In genomic region chr2:170717991-170718589, GRCh38 we compare ENCODE assay signal across 1 cellular context.
A peak's percentile ranks its signal among the peaks of the same experiment; 100 is the strongest.
TF ChIP-seq lines count a peak whose summit lies in the region.

No MANE protein-coding gene starts in this region.

TF ChIP-seq in HepG2, 621 proteins besides CTCF, POLR2A, EP300 and RAD21 (continues in another document):
- TF ChIP-seq NFE2L1 (CRISPR knock-in tag; IDR thresholded peaks at IDR 0.05; ENCODE audit: borderline replicate concordance) (no peak), ZNF644 (CRISPR knock-in tag; IDR thresholded peaks at IDR 0.05; ENCODE audit: low read depth) (no peak), TMF1 (CRISPR knock-in tag; IDR thresholded peaks at IDR 0.05; ENCODE audit: low read depth) (no peak), DNMT3B (CRISPR knock-in tag; conservative IDR thresholded peaks at IDR 0.05) (0 out of 2 replicates have a peak, but pooled peaks have one; percentile 27), MAFK (conservative IDR thresholded peaks at IDR 0.05 in 1 of 2, IDR thresholded peaks at IDR 0.05 in 1 of 2; ENCODE audit: low read length in 2 of 2) (no peak), SMAD9 (CRISPR knock-in tag; IDR thresholded peaks at IDR 0.05) (peak; percentile 57; the same call in 1 of the 2 replicates), FOXO4 (CRISPR knock-in tag; conservative IDR thresholded peaks at IDR 0.05) (0 out of 2 replicates have a peak, but pooled peaks have one; percentile 25), ZNF446 (CRISPR knock-in tag; IDR thresholded peaks at IDR 0.05) (no peak), GPN1 (CRISPR knock-in tag; IDR thresholded peaks at IDR 0.05; ENCODE audit: borderline replicate concordance) (no peak), ZNF563 (CRISPR knock-in tag; IDR thresholded peaks at IDR 0.05) (no peak), MAZ (IDR thresholded peaks at IDR 0.05; ENCODE audit: borderline replicate concordance, low read depth, low read length) (no peak), MAZ (CRISPR knock-in tag; IDR thresholded peaks at IDR 0.05; ENCODE audit: low read depth) (no peak), MLX (CRISPR knock-in tag; IDR thresholded peaks at IDR 0.05) (no peak), NR2F1 (CRISPR knock-in tag; IDR thresholded peaks at IDR 0.05) (peak in 1 of 2 experiments; percentile 27; a peak in 1 of 4 replicates), NFAT5 (CRISPR knock-in tag; IDR thresholded peaks at IDR 0.05) (no peak), DZIP1 (CRISPR knock-in tag; IDR thresholded peaks at IDR 0.05) (no peak), THAP11 (CRISPR knock-in tag; IDR thresholded peaks at IDR 0.05) (no peak), TCF12 (IDR thresholded peaks at IDR 0.05) (no peak), TCF12 (CRISPR knock-in tag; IDR thresholded peaks at IDR 0.05) (no peak), ZNF790 (CRISPR knock-in tag; IDR thresholded peaks at IDR 0.05; ENCODE audit: borderline replicate concordance) (no peak), U2AF2 (IDR thresholded peaks at IDR 0.05; ENCODE audit: low read depth, low read length) (no peak), ZSCAN29 (CRISPR knock-in tag; conservative IDR thresholded peaks at IDR 0.05) (no peak), CHD2 (IDR thresholded peaks at IDR 0.05; ENCODE audit: low read depth, low read length) (no peak), ZIK1 (CRISPR knock-in tag; IDR thresholded peaks at IDR 0.05; ENCODE audit: borderline replicate concordance, low read depth) (no peak), SMARCE1 (IDR thresholded peaks at IDR 0.05; ENCODE audit: borderline replicate concordance) (no peak), CBX2 (IDR thresholded peaks at IDR 0.05; ENCODE audit: low read depth, low read length) (no peak), CBX2 (CRISPR knock-in tag; IDR thresholded peaks at IDR 0.05; ENCODE audit: low read depth) (no peak), ZNF839 (CRISPR knock-in tag; IDR thresholded peaks at IDR 0.05; ENCODE audit: borderline replicate concordance) (no peak), ZNF878 (CRISPR knock-in tag; IDR thresholded peaks at IDR 0.05) (no peak), STAG1 (CRISPR knock-in tag; IDR thresholded peaks at IDR 0.05) (0 out of 2 replicates have a peak, but pooled peaks have one; percentile 3), REPIN1 (CRISPR knock-in tag; IDR thresholded peaks at IDR 0.05; ENCODE audit: borderline replicate concordance, low read depth) (no peak), ZNF280B (CRISPR knock-in tag; IDR thresholded peaks at IDR 0.05; ENCODE audit: borderline replicate concordance) (no peak), NR3C1 (CRISPR knock-in tag; IDR thresholded peaks at IDR 0.05) (no peak), RBM22 (optimal IDR thresholded peaks at IDR 0.05; ENCODE audit: low read length) (peak; percentile 99), ATF7-NPFF (CRISPR knock-in tag; IDR thresholded peaks at IDR 0.05; ENCODE audit: low read depth) (no peak), TRIM22 (IDR thresholded peaks at IDR 0.05) (no peak), SP140L (CRISPR knock-in tag; IDR thresholded peaks at IDR 0.05; ENCODE audit: borderline replicate concordance) (no peak), TEF (CRISPR knock-in tag; IDR thresholded peaks at IDR 0.05) (0 out of 2 replicates have a peak, but pooled peaks have one; percentile 23), MXD3 (CRISPR knock-in tag; IDR thresholded peaks at IDR 0.05) (no peak), MBNL3 (CRISPR knock-in tag; conservative IDR thresholded peaks at IDR 0.05) (no peak), ZNF292 (CRISPR knock-in tag; IDR thresholded peaks at IDR 0.05; ENCODE audit: borderline replicate concordance, low read depth) (no peak), ZMAT3 (CRISPR knock-in tag; conservative IDR thresholded peaks at IDR 0.05) (no peak), ZNF414 (CRISPR knock-in tag; IDR thresholded peaks at IDR 0.05) (no peak), MIER2 (CRISPR knock-in tag; IDR thresholded peaks at IDR 0.05) (no peak), ZSCAN12 (CRISPR knock-in tag; IDR thresholded peaks at IDR 0.05) (peak; percentile 69; the same call in 1 of the 2 replicates), MYPOP (CRISPR knock-in tag; IDR thresholded peaks at IDR 0.05) (no peak; the same call in 1 of the 2 replicates), BRCA1 (CRISPR knock-in tag; IDR thresholded peaks at IDR 0.05) (peak; percentile 53; the same call in 1 of the 2 replicates), TAF1 (CRISPR knock-in tag; IDR thresholded peaks at IDR 0.05) (no peak), ZBTB33 (CRISPR knock-in tag; IDR thresholded peaks at IDR 0.05) (no peak), DPF2 (CRISPR knock-in tag; IDR thresholded peaks at IDR 0.05; ENCODE audit: borderline replicate concordance, low read depth) (no peak)
